9 cellular contexts compared by ENCODE assay signal in the genomic region with DNA sequence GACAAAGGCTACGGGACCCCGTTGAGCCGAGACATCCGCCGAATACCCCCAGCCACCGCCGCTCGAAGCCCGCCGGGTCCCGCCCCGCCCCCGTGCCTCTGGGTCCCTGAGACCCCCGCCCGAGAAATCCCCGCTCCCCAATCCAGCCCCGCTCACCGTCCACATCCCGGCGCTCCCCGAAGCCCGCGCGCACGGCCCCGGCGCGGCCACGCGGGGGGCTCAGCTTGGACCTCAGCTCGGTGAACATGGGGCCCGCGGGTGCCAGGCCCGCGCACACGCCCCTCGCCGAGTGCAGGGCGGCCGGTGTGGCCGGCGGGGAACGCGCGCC. TPM values are rescaled to one million over a fixed set of nuclear protein-coding genes. Genes with fewer than 3 reads are reported as not detected.
DNase-seq lines count a peak whose midpoint lies in the region; ATAC-seq, FAIRE-seq and TF ChIP-seq lines count a peak whose summit lies in the region.
"Had no signal": no experiment of that assay in that cellular context is flagged by ENCODE, and none has a peak within 500 bp of the region (broad histone marks: within the 10 kb centered on the region; RNA-seq: fewer than 3 reads in every experiment).

No MANE protein-coding gene starts in this region.

- H4K20me1 ChIP-seq in keratinocyte (ENCODE audit: control insufficient read depth, extremely low read depth, insufficient read depth, low read length): no peaks in the 10 kb centered on the region

- H3K4me1 ChIP-seq in keratinocyte (ENCODE audit: control insufficient read depth, extremely low read depth, insufficient read depth, low read length) (peaks cover 29% of the 10 kb centered on the region), subcutaneous abdominal adipose tissue (ENCODE audit: control insufficient read depth in 5 of 5, insufficient read depth in 5 of 5, low read length in 5 of 5) (peaks cover 9 to 43% (median 38%) of the 10 kb centered on the region in 5 donors)

- H3K27me3 ChIP-seq in keratinocyte (ENCODE audit: control insufficient read depth, extremely low read depth, insufficient read depth, low read length) (no peaks in the 10 kb centered on the region), subcutaneous abdominal adipose tissue (ENCODE audit: control insufficient read depth in 5 of 5, insufficient read depth in 4 of 5, low read length in 5 of 5) (peaks cover 0 to 3% (median 0%) of the 10 kb centered on the region in 5 donors)

- ATAC-seq in activated naive CD8-positive, alpha-beta T cell treated with anti-CD3 and anti-CD28 coated beads, Interleukin-2, amount 50 U/mL, for 24 hours: no peak
- ATAC-seq: A549 had no signal

- peak overlapping the region; percentile 88 for H3K27ac Mint-ChIP-seq in T-helper 1 cell treated with Interleukin-12 subunit alpha and Interleukin-12 subunit beta and Interleukin-4 antibody, amounts not matched to agents 30 μg/mL and 1 μg/mL, for 36 hours
- H3K27ac Mint-ChIP-seq in activated naive CD8-positive, alpha-beta T cell treated with anti-CD3 and anti-CD28 coated beads, Interleukin-2, amount 50 U/mL, for 24 hours: peak overlapping the region; percentile 84

- no peaks in the 10 kb centered on the region for H3K27me3 Mint-ChIP-seq in T-helper 1 cell treated with Interleukin-12 subunit alpha and Interleukin-12 subunit beta and Interleukin-4 antibody, amounts not matched to agents 30 μg/mL and 1 μg/mL, for 36 hours (ENCODE audit: low read depth)
- no peaks in the 10 kb centered on the region for H3K27me3 Mint-ChIP-seq in activated naive CD8-positive, alpha-beta T cell treated with anti-CD3 and anti-CD28 coated beads, Interleukin-2, amount 50 U/mL, for 24 hours

- H3K36me3 Mint-ChIP-seq in T-helper 1 cell treated with Interleukin-12 subunit alpha and Interleukin-12 subunit beta and Interleukin-4 antibody, amounts not matched to agents 30 μg/mL and 1 μg/mL, for 36 hours (ENCODE audit: low read depth): peaks cover 30% of the 10 kb centered on the region
- H3K36me3 Mint-ChIP-seq in activated naive CD8-positive, alpha-beta T cell treated with anti-CD3 and anti-CD28 coated beads, Interleukin-2, amount 50 U/mL, for 24 hours (ENCODE audit: low read depth): peaks cover 28% of the 10 kb centered on the region

- peak overlapping the region; percentile 37 for H3K9ac ChIP-seq in keratinocyte (ENCODE audit: control insufficient read depth, extremely low read depth, insufficient read depth, low read length)
- H3K9ac ChIP-seq in subcutaneous abdominal adipose tissue (ENCODE audit: low read length in 5 of 5): peak overlapping the region in 2 of 5 donors; percentile 48 to 80

- H3K4me3 Mint-ChIP-seq in T-helper 1 cell treated with Interleukin-12 subunit alpha and Interleukin-12 subunit beta and Interleukin-4 antibody, amounts not matched to agents 30 μg/mL and 1 μg/mL, for 36 hours: peak overlapping the region; percentile 90
- peak overlapping the region; percentile 77 for H3K4me3 Mint-ChIP-seq in activated naive CD8-positive, alpha-beta T cell treated with anti-CD3 and anti-CD28 coated beads, Interleukin-2, amount 50 U/mL, for 24 hours

- H3K79me2 ChIP-seq in keratinocyte (ENCODE audit: control insufficient read depth, insufficient read depth, low read length): peaks cover 20% of the 10 kb centered on the region

- H3K9me3 Mint-ChIP-seq in T-helper 1 cell treated with Interleukin-12 subunit alpha and Interleukin-12 subunit beta and Interleukin-4 antibody, amounts not matched to agents 30 μg/mL and 1 μg/mL, for 36 hours: no peaks in the 10 kb centered on the region
- no peaks in the 10 kb centered on the region for H3K9me3 Mint-ChIP-seq in activated naive CD8-positive, alpha-beta T cell treated with anti-CD3 and anti-CD28 coated beads, Interleukin-2, amount 50 U/mL, for 24 hours

- H3K36me3 ChIP-seq in keratinocyte (ENCODE audit: control insufficient read depth in 2 of 2, extremely low read depth in 1 of 2, insufficient read depth in 2 of 2, low read length in 2 of 2) (peaks cover 4 to 8% of the 10 kb centered on the region in 2 experiments), subcutaneous abdominal adipose tissue (ENCODE audit: control insufficient read depth in 5 of 5, insufficient read depth in 5 of 5, low read length in 5 of 5) (peaks cover 0 to 15% (median 7%) of the 10 kb centered on the region in 5 donors)

- DNase-seq in T-helper 1 cell: no peak
- no peak for DNase-seq in activated naive CD8-positive, alpha-beta T cell treated with anti-CD3 and anti-CD28 coated beads, Interleukin-2, amount 50 U/mL, for 24 hours
- no peak for DNase-seq in keratinocyte (ENCODE audit: low read depth, low spot score)
- no peak for DNase-seq in SIG-M5 treated with dmso at 0.1 percent for 504 hours (lab: John Stamatoyannopoulos, UW; ENCODE audit: unreplicated experiment)
- DNase-seq in RPMI8226: no peak
- no peak for DNase-seq in activated gamma-delta T cell (lab: John Stamatoyannopoulos, UW)

- no peaks in the 10 kb centered on the region for H3K9me1 ChIP-seq in keratinocyte (ENCODE audit: control insufficient read depth, extremely low read depth, insufficient read depth, low read length)

- no peak for TF ChIP-seq CTCF in keratinocyte (optimal IDR thresholded peaks at IDR 0.05 in 1 of 3, IDR thresholded peaks at IDR 0.05 in 1 of 3, conservative IDR thresholded peaks at IDR 0.05 in 1 of 3; ENCODE audit: extremely low read depth in 1 of 3, insufficient read depth in 2 of 3, low read length in 3 of 3)

- H2AFZ ChIP-seq in keratinocyte (ENCODE audit: control insufficient read depth, low read length): peak overlapping the region; percentile 62

- peak overlapping the region; percentile 76 for H3K4me2 ChIP-seq in keratinocyte (ENCODE audit: control insufficient read depth, extremely low read depth, insufficient read depth, low read depth, low read length)
- H3K4me2 ChIP-seq: A549 had no signal

- H3K4me1 Mint-ChIP-seq in T-helper 1 cell treated with Interleukin-12 subunit alpha and Interleukin-12 subunit beta and Interleukin-4 antibody, amounts not matched to agents 30 μg/mL and 1 μg/mL, for 36 hours (ENCODE audit: low read depth): peaks cover 58% of the 10 kb centered on the region
- peaks cover 57% of the 10 kb centered on the region for H3K4me1 Mint-ChIP-seq in activated naive CD8-positive, alpha-beta T cell treated with anti-CD3 and anti-CD28 coated beads, Interleukin-2, amount 50 U/mL, for 24 hours

- H3K9me3 ChIP-seq in keratinocyte (ENCODE audit: control insufficient read depth, low read depth, low read length) (no peaks in the 10 kb centered on the region), subcutaneous abdominal adipose tissue (ENCODE audit: control insufficient read depth in 5 of 5, low read length in 5 of 5) (no peaks in the 10 kb centered on the region)
- H3K9me3 ChIP-seq: A549 had no signal

- H3K4me3 ChIP-seq in keratinocyte (ENCODE audit: control insufficient read depth in 2 of 3, extremely low read depth in 1 of 3, insufficient read depth in 2 of 3, low read depth in 1 of 3, low read length in 3 of 3) (peak overlapping the region; percentile 50 to 64 (median 62)), subcutaneous abdominal adipose tissue (ENCODE audit: low read depth in 1 of 5, low read length in 5 of 5) (peak overlapping the region in 4 of 5 donors; percentile 51 to 71 (median 64))
- H3K4me3 ChIP-seq: A549 had no signal

- no peak overlapping the region for H3K27ac ChIP-seq in keratinocyte (ENCODE audit: control insufficient read depth, insufficient read depth, low read length)
- H3K27ac ChIP-seq in subcutaneous abdominal adipose tissue (ENCODE audit: low read depth, low read length): no peak overlapping the region

- no peak for FAIRE-seq in keratinocyte (lab: Jason Lieb, UNC)
- FAIRE-seq: A549 had no signal

- dilution Hi-C loops in keratinocyte (cut with MboI; ENCODE audit: extremely low pct_ligation_motif_present, low sequenced_read_pairs): no loop called here

RNA-seq across cellular contexts. Expression of gene SAMD10, which starts 0.3 kb away (rescaled TPM):
- polyA plus RNA-seq in keratinocyte: 0.45 to 0.93 TPM (median 0.75 TPM) in 3 replicates
- polyA plus RNA-seq in keratinocyte (2011; ENCODE audit: low read depth): 2.7 TPM
- polyA plus RNA-seq in keratinocyte (2011; cell fraction: cytosol; rRNA removed): 0.55 and 1.0 TPM in 2 replicates
- 1.8 and 2.8 TPM in 2 replicates for polyA plus RNA-seq in keratinocyte (2011; cell fraction: nucleus; rRNA removed)
- 2.2 and 5.0 TPM in 2 replicates for polyA plus RNA-seq in keratinocyte (2012; ENCODE audit: low replicate concordance)
- polyA minus RNA-seq in keratinocyte: 0.23 to 1.7 TPM (median 0.64 TPM) in 3 replicates
- not detected for polyA minus RNA-seq in keratinocyte (2011; cell fraction: cytosol; rRNA and poly(A)+ RNA removed)
- 1.0 and 1.2 TPM in 2 replicates for polyA minus RNA-seq in keratinocyte (2011; cell fraction: nucleus; rRNA and poly(A)+ RNA removed)
- polyA plus RNA-seq: A549 had no signal

RNA-seq across cellular contexts. Expression of gene PRPF6, which starts 1.7 kb away (rescaled TPM):
- 24.5 to 32.8 TPM (median 30.5 TPM) in 3 replicates for polyA plus RNA-seq in keratinocyte
- 54.9 TPM for polyA plus RNA-seq in keratinocyte (2011; ENCODE audit: low read depth)
- 21.5 and 31.1 TPM in 2 replicates for polyA plus RNA-seq in keratinocyte (2011; cell fraction: cytosol; rRNA removed)
- 50.0 and 51.9 TPM in 2 replicates for polyA plus RNA-seq in keratinocyte (2011; cell fraction: nucleus; rRNA removed)
- 39.1 and 49.2 TPM in 2 replicates for polyA plus RNA-seq in keratinocyte (2012; ENCODE audit: low replicate concordance)
- polyA minus RNA-seq in keratinocyte: 27.9 to 50.9 TPM (median 35.6 TPM) in 3 replicates
- polyA minus RNA-seq in keratinocyte (2011; cell fraction: cytosol; rRNA and poly(A)+ RNA removed): 28.2 TPM
- 26.5 and 34.5 TPM in 2 replicates for polyA minus RNA-seq in keratinocyte (2011; cell fraction: nucleus; rRNA and poly(A)+ RNA removed)

RNA-seq across cellular contexts. Expression of gene ZNF512B, which starts 9.5 kb away (rescaled TPM):
- 2.4 to 4.4 TPM (median 3.8 TPM) in 3 replicates for polyA plus RNA-seq in keratinocyte
- polyA plus RNA-seq in keratinocyte (2011; ENCODE audit: low read depth): 1.6 TPM
- 2.5 and 4.4 TPM in 2 replicates for polyA plus RNA-seq in keratinocyte (2011; cell fraction: cytosol; rRNA removed)
- 12.8 and 17.8 TPM in 2 replicates for polyA plus RNA-seq in keratinocyte (2011; cell fraction: nucleus; rRNA removed)
- polyA plus RNA-seq in keratinocyte (2012; ENCODE audit: low replicate concordance): 4.8 and 10.8 TPM in 2 replicates
- 4.3 to 11.5 TPM (median 4.4 TPM) in 3 replicates for polyA minus RNA-seq in keratinocyte
- polyA minus RNA-seq in keratinocyte (2011; cell fraction: cytosol; rRNA and poly(A)+ RNA removed): 9.4 TPM
- polyA minus RNA-seq in keratinocyte (2011; cell fraction: nucleus; rRNA and poly(A)+ RNA removed): 7.5 and 7.9 TPM in 2 replicates

RNA-seq across cellular contexts. Expression of gene UCKL1, which starts 23.0 kb away (rescaled TPM):
- 24.1 to 42.2 TPM (median 28.7 TPM) in 3 replicates for polyA plus RNA-seq in keratinocyte
- 16.9 TPM for polyA plus RNA-seq in keratinocyte (2011; ENCODE audit: low read depth)
- 19.8 and 32.7 TPM in 2 replicates for polyA plus RNA-seq in keratinocyte (2011; cell fraction: cytosol; rRNA removed)
- 61.6 and 80.2 TPM in 2 replicates for polyA plus RNA-seq in keratinocyte (2011; cell fraction: nucleus; rRNA removed)
- polyA plus RNA-seq in keratinocyte (2012; ENCODE audit: low replicate concordance): 21.7 and 23.1 TPM in 2 replicates
- polyA minus RNA-seq in keratinocyte: 23.3 to 28.6 TPM (median 28.4 TPM) in 3 replicates
- polyA minus RNA-seq in keratinocyte (2011; cell fraction: cytosol; rRNA and poly(A)+ RNA removed): 34.1 TPM
- 25.4 and 26.4 TPM in 2 replicates for polyA minus RNA-seq in keratinocyte (2011; cell fraction: nucleus; rRNA and poly(A)+ RNA removed)

RNA-seq across cellular contexts. Expression of gene C20orf204, which starts 56.8 kb away (rescaled TPM):
- 0.06 to 0.08 TPM (median 0.06 TPM) in 3 replicates for polyA plus RNA-seq in keratinocyte
- not detected for polyA plus RNA-seq in keratinocyte (2011; ENCODE audit: low read depth)
- not detected in 2 replicates for polyA plus RNA-seq in keratinocyte (2011; cell fraction: cytosol; rRNA removed)
- polyA plus RNA-seq in keratinocyte (2011; cell fraction: nucleus; rRNA removed): 0.45 and 0.65 TPM in 2 replicates
- 0.34 TPM in 1 of 2 replicates, not detected in the other for polyA plus RNA-seq in keratinocyte (2012; ENCODE audit: low replicate concordance)
- polyA minus RNA-seq in keratinocyte: 0.33 to 0.58 TPM (median 0.56 TPM) in 3 replicates
- polyA minus RNA-seq in keratinocyte (2011; cell fraction: cytosol; rRNA and poly(A)+ RNA removed): not detected
- polyA minus RNA-seq in keratinocyte (2011; cell fraction: nucleus; rRNA and poly(A)+ RNA removed): 0.93 and 0.95 TPM in 2 replicates
